Comparison of ENCODE assay signal across 9 cellular contexts in the genomic region with DNA sequence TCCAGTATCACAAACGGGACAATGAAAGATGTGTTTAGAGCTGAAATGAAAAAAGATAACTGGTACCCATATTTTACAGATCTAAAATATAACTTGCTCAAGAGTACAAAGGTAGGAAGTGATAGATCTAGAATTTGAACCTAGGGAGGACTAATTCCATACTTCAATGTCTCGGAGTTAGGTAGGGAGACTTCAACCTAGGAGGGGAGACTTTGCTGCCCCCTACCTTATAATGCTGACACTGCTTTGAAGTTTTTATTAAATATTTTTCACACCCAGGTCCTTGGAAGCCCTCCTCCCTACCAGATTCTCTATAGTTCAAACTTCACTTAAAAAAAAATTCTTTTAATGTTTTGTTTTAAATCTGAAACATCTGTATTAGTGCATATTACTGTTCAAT. TPM values are rescaled to one million over a fixed set of nuclear protein-coding genes. Genes with fewer than 3 reads are reported as not detected.
A peak's percentile ranks its signal among the peaks of the same experiment; 100 is the strongest.
DNase-seq lines count a peak whose midpoint lies in the region; ATAC-seq and TF ChIP-seq lines count a peak whose summit lies in the region.
"Had no signal": no experiment of that assay in that cellular context is flagged by ENCODE, and none has a peak within 500 bp of the region (broad histone marks: within the 10 kb centered on the region; RNA-seq: fewer than 3 reads in every experiment).

No MANE protein-coding gene starts in this region.

- H3K27ac ChIP-seq in cardiac muscle cell: no peak overlapping the region
- H3K27ac ChIP-seq in gastroesophageal sphincter: no peak overlapping the region

- no peak for TF ChIP-seq POLR2A in gastroesophageal sphincter (IDR thresholded peaks at IDR 0.05)

- WGBS in gastroesophageal sphincter (ENCODE audit: low coverage in 1 of 2), 2 donors: 46 to 50% methylated on average over 2 of the region's 2 CpGs

- H3K27me3 ChIP-seq in cardiac muscle cell (no peaks in the 10 kb centered on the region), gastroesophageal sphincter (no peaks in the 10 kb centered on the region)

- intact Hi-C loops in Right ventricle myocardium inferior (cut with DNase I): no loop called here

- ATAC-seq in Right ventricle myocardium inferior (no peak), gastroesophageal sphincter (no peak)

- H3K4me3 ChIP-seq in cardiac muscle cell: no peak overlapping the region
- H3K4me3 ChIP-seq in gastroesophageal sphincter: no peak overlapping the region

- H3K9me3 ChIP-seq in cardiac muscle cell (ENCODE audit: low read depth) (no peaks in the 10 kb centered on the region), gastroesophageal sphincter (no peaks in the 10 kb centered on the region)

- H3K36me3 ChIP-seq in cardiac muscle cell: no peaks in the 10 kb centered on the region
- H3K36me3 ChIP-seq in gastroesophageal sphincter: peaks cover 0 to 34% of the 10 kb centered on the region in 2 donors

- H3K4me1 ChIP-seq in cardiac muscle cell (ENCODE audit: low read depth) (no peaks in the 10 kb centered on the region), gastroesophageal sphincter (peaks cover 0 to 17% (median 0%) of the 10 kb centered on the region in 3 donors)

- peak; percentile 25 to 40 for DNase-seq in cardiac muscle cell (ENCODE audit: low read depth in 1 of 2, low spot score in 1 of 2)
- no peak for DNase-seq in Right ventricle myocardium inferior (ENCODE audit: missing footprints)
- DNase-seq in RPMI7951 (ENCODE audit: low read depth): peak; percentile 28
- peak; percentile 33 for DNase-seq in glomerular visceral epithelial cell (ENCODE audit: extremely low spot score)
- no peak for DNase-seq in DMS114 treated with DMSO at 0.1 percent for 48 hours (lab: John Stamatoyannopoulos, UW; ENCODE audit: unreplicated experiment)
- no peak for DNase-seq in cortex of kidney (lab: John Stamatoyannopoulos, UW)
- no peak for DNase-seq in activated CD4-positive, CD25-positive, alpha-beta regulatory T cell treated with anti-CD3 and anti-CD28 coated beads, Interleukin-2, amount 50 U/mL, for 72 hours
- DNase-seq: NCI-H2107 had no signal

- TF ChIP-seq EP300 in gastroesophageal sphincter (IDR thresholded peaks at IDR 0.05): no peak

- TF ChIP-seq CTCF in cardiac muscle cell (IDR thresholded peaks at IDR 0.05; ENCODE audit: low read depth, low read length) (peak; percentile 44), gastroesophageal sphincter (IDR thresholded peaks at IDR 0.05) (peak in 1 of 4 experiments; percentile 29)

RNA-seq across cellular contexts. Expression of a gene that starts 58.0 kb away (rescaled TPM):
- total RNA-seq in cardiac muscle cell (53.2 and 54.1 TPM in 2 replicates), Right ventricle myocardium inferior (49.0 TPM), gastroesophageal sphincter (10 to 100 TPM; 37.5 to 42.2 (median 40.8) TPM)
- polyA plus RNA-seq in cardiac muscle cell: 48.3 and 60.9 TPM in 2 replicates
- 38.9 and 50.6 TPM in 2 replicates for total RNA-seq in RPMI7951 (2014; rRNA removed; shearing (Covaris generic))

Comparison
In these comparisons a context has a peak if more than half of its experiments do, and no peak if none do; other contexts are left out.
1. DNase-seq: peak in cardiac muscle cell (2 of 2), RPMI7951 (single experiment) and glomerular visceral epithelial cell (single experiment); none in Right ventricle myocardium inferior (single experiment), DMS114 treated with DMSO at 0.1 percent for 48 hours (single experiment), cortex of kidney (single experiment) and activated CD4-positive, CD25-positive, alpha-beta regulatory T cell treated with anti-CD3 and anti-CD28 coated beads, Interleukin-2, amount 50 U/mL, for 72 hours (single experiment).